ENCODE assay signal across 27 cellular contexts in genomic region chr1:115203287-115203686, GRCh38.
"Had no signal": no experiment of that assay in that cellular context is flagged by ENCODE, and none has a peak within 500 bp of the region (broad histone marks: within the 10 kb centered on the region; RNA-seq: fewer than 3 reads in every experiment).

No MANE protein-coding gene starts in this region.

- H3K9ac ChIP-seq: neural progenitor cell, parathyroid adenoma had no signal

- H3K4me3 ChIP-seq: heart right ventricle, hepatocyte, lung, neural progenitor cell, psoas muscle, sigmoid colon, spleen, suprapubic skin, thoracic aorta, tibial artery, upper lobe of right lung had no signal

- H3K36me3 ChIP-seq: heart right ventricle, neural progenitor cell, neutrophil, sigmoid colon, spleen, suprapubic skin, thoracic aorta, tibial artery, upper lobe of right lung had no signal

- DNase-seq: heart right ventricle; kidney glomerular epithelial cell; left cardiac atrium; mesendoderm; naive B cell; natural killer cell; nephron progenitor cell; occipital lobe; psoas muscle; sigmoid colon; small intestine; spleen; stimulated activated CD4-positive, alpha-beta T cell treated with anti-CD3 and anti-CD28 coated beads, Interleukin-4, amount 100 ng/mL, for 24 hours; stimulated activated naive CD4-positive, alpha-beta T cell; tibial artery; trophoblast cell; upper lobe of right lung had no signal

- H3K27me3 ChIP-seq: heart right ventricle, hepatocyte, neural progenitor cell, neutrophil, sigmoid colon, suprapubic skin, tibial artery, upper lobe of right lung had no signal

- H3K4me1 ChIP-seq: neural progenitor cell, parathyroid adenoma, spleen, suprapubic skin, upper lobe of right lung had no signal

- FAIRE-seq: urothelium cell line had no signal

- H3K27ac ChIP-seq: hepatocyte, neural progenitor cell, neutrophil, parathyroid adenoma, psoas muscle, sigmoid colon, spleen, suprapubic skin, thoracic aorta, upper lobe of right lung had no signal

- H3K4me2 ChIP-seq: hepatocyte, neural progenitor cell had no signal

- H3K9me3 ChIP-seq: neutrophil, psoas muscle, suprapubic skin, tibial artery had no signal

- ATAC-seq: heart right ventricle; left cardiac atrium; left lobe of liver; natural killer cell; psoas muscle; stimulated activated effector memory CD8-positive, alpha-beta T cell treated with anti-CD3 and anti-CD28 coated beads, Interleukin-12 subunit alpha, Interleukin-12 subunit beta, amount 100 ng/mL, for 72 hours; upper lobe of right lung had no signal
